14 cellular contexts compared by ENCODE assay signal in genomic region chr18:68435581-68435980, GRCh38.
DNase-seq lines count a peak whose midpoint lies in the region; ATAC-seq and TF ChIP-seq lines count a peak whose summit lies in the region.
"Had no signal": no experiment of that assay in that cellular context is flagged by ENCODE, and none has a peak within 500 bp of the region (broad histone marks: within the 10 kb centered on the region; RNA-seq: fewer than 3 reads in every experiment).

No MANE protein-coding gene starts in this region.

- H3K27ac Mint-ChIP-seq in endothelial cell (ENCODE audit: unreplicated experiment) (peak overlapping the region; percentile 92), natural killer cell (no peak overlapping the region)
- H3K27ac Mint-ChIP-seq: CD8-positive, alpha-beta memory T cell; H9 had no signal

- intact Hi-C loops in natural killer cell (cut with micrococcal nuclease), result no loop called here
- intact Hi-C loops in esophagus squamous epithelium (cut with DNase I), result no loop called here

- TF ChIP-seq CTCF in endothelial cell (IDR thresholded peaks at IDR 0.05; ENCODE audit: unreplicated experiment) (no peak), natural killer cell (IDR thresholded peaks at IDR 0.05) (no peak), esophagus squamous epithelium (IDR thresholded peaks at IDR 0.05) (no peak)

- H3K4me3 ChIP-seq in BLaER1 treated with 17β-estradiol and CSF1 and Interleukin-3, amounts not matched to agents 10 nM and 100 nM, result no peak overlapping the region
- no peak overlapping the region for H3K4me3 ChIP-seq in esophagus squamous epithelium
- H3K4me3 ChIP-seq: GM12878 had no signal

- peaks cover 5% of the 10 kb centered on the region for H3K9me3 Mint-ChIP-seq in endothelial cell (ENCODE audit: unreplicated experiment)
- peaks cover 13 to 17% of the 10 kb centered on the region in 2 donors for H3K9me3 Mint-ChIP-seq in natural killer cell

- peaks cover 0 to 9% (median 0%) of the 10 kb centered on the region in 11 experiments; a peak in 2 of 22 replicates for H3K36me3 ChIP-seq in BLaER1 treated with 17β-estradiol and CSF1 and Interleukin-3, amounts not matched to agents 10 nM and 100 nM
- H3K36me3 ChIP-seq in esophagus squamous epithelium, result no peaks in the 10 kb centered on the region

- peaks cover 20 to 50% (median 26%) of the 10 kb centered on the region in 10 experiments; a peak in 19 of 20 replicates for H3K4me1 ChIP-seq in BLaER1 treated with 17β-estradiol and CSF1 and Interleukin-3, amounts not matched to agents 10 nM and 100 nM
- H3K4me1 ChIP-seq in esophagus squamous epithelium, result no peaks in the 10 kb centered on the region

- H3K27me3 ChIP-seq in BLaER1 treated with 17β-estradiol and CSF1 and Interleukin-3, amounts not matched to agents 10 nM and 100 nM, result no peaks in the 10 kb centered on the region
- no peaks in the 10 kb centered on the region for H3K27me3 ChIP-seq in esophagus squamous epithelium

- H3K27me3 Mint-ChIP-seq in endothelial cell (ENCODE audit: unreplicated experiment) (peaks cover 3% of the 10 kb centered on the region), natural killer cell (ENCODE audit: low read depth in 2 of 2) (no peaks in the 10 kb centered on the region)
- H3K27me3 Mint-ChIP-seq: CD8-positive, alpha-beta memory T cell had no signal

- no peak for ATAC-seq in natural killer cell
- ATAC-seq: GM12878, HepG2 had no signal

- no peaks in the 10 kb centered on the region for H4K20me1 ChIP-seq in BLaER1 treated with 17β-estradiol and CSF1 and Interleukin-3, amounts not matched to agents 10 nM and 100 nM

- peaks cover 24 to 68% (median 38%) of the 10 kb centered on the region in 11 experiments for H3K9me3 ChIP-seq in BLaER1 treated with 17β-estradiol and CSF1 and Interleukin-3, amounts not matched to agents 10 nM and 100 nM (replicated peaks in 1 of 11)
- H3K9me3 ChIP-seq in esophagus squamous epithelium, result no peaks in the 10 kb centered on the region
- H3K9me3 ChIP-seq: Caco-2 had no signal

- H3K9ac ChIP-seq in BLaER1 treated with 17β-estradiol and CSF1 and Interleukin-3, amounts not matched to agents 10 nM and 100 nM, result no peak overlapping the region

- peak overlapping the region in 9 of 11 experiments; percentile 59 to 87 (median 73); a peak in 13 of 22 replicates for H3K27ac ChIP-seq in BLaER1 treated with 17β-estradiol and CSF1 and Interleukin-3, amounts not matched to agents 10 nM and 100 nM
- no peak overlapping the region for H3K27ac ChIP-seq in esophagus squamous epithelium

- no peak overlapping the region for H3K4me2 ChIP-seq in BLaER1 treated with 17β-estradiol and CSF1 and Interleukin-3, amounts not matched to agents 10 nM and 100 nM

- no peak for TF ChIP-seq POLR2A in esophagus squamous epithelium (IDR thresholded peaks at IDR 0.05)

- H3K4me3 Mint-ChIP-seq in endothelial cell (ENCODE audit: unreplicated experiment), result no peak overlapping the region
- H3K4me3 Mint-ChIP-seq in natural killer cell, result no peak overlapping the region
- H3K4me3 Mint-ChIP-seq: CD8-positive, alpha-beta memory T cell; H9 had no signal

- DNase-seq in HCEC 1CT, result peak; percentile 51
- DNase-seq in endothelial cell (ENCODE audit: low spot score), result no peak
- no peak for DNase-seq in HK-2 (ENCODE audit: unreplicated experiment)
- DNase-seq in natural killer cell, result no peak
- DNase-seq in esophagus squamous epithelium (lab: John Stamatoyannopoulos, UW), result no peak
- no peak for DNase-seq in RPMI8226
- DNase-seq: Caco-2; CD8-positive, alpha-beta memory T cell; DMS53; GOT3; H9 had no signal

- WGBS in esophagus squamous epithelium, 2 donors, result 75 to 83% methylated on average over 2 of the region's 2 CpGs

- H3K4me1 Mint-ChIP-seq in endothelial cell (ENCODE audit: unreplicated experiment) (peaks cover 9% of the 10 kb centered on the region), natural killer cell (peaks cover 0 to 5% of the 10 kb centered on the region in 2 donors)

- H3K36me3 Mint-ChIP-seq in endothelial cell (ENCODE audit: low read depth, unreplicated experiment), result peaks cover 16% of the 10 kb centered on the region
- H3K36me3 Mint-ChIP-seq in natural killer cell, result no peaks in the 10 kb centered on the region
- H3K36me3 Mint-ChIP-seq: CD8-positive, alpha-beta memory T cell had no signal

Comparison
In these comparisons a context has a peak if more than half of its experiments do, and no peak if none do; other contexts are left out.
1. H3K27ac ChIP-seq: peak in BLaER1 treated with 17β-estradiol and CSF1 and Interleukin-3, amounts not matched to agents 10 nM and 100 nM (9 of 11); none in esophagus squamous epithelium (0 of 4).